20 cellular contexts compared by ENCODE assay signal in genomic region chr4:157023941-157024340, GRCh38. TPM values are rescaled to one million over a fixed set of nuclear protein-coding genes. Genes with fewer than 3 reads are reported as not detected.
"Had no signal": no experiment of that assay in that cellular context is flagged by ENCODE, and none has a peak within 500 bp of the region (broad histone marks: within the 10 kb centered on the region; RNA-seq: fewer than 3 reads in every experiment).

No MANE protein-coding gene starts in this region.

- DNase-seq: effector memory CD8-positive, alpha-beta T cell; esophagus squamous epithelium; foreskin keratinocyte; immature natural killer cell; left ventricle myocardium inferior; mesendoderm; naive thymus-derived CD8-positive, alpha-beta T cell; psoas muscle; retina; right lobe of liver; spleen; stimulated activated CD4-positive, alpha-beta T cell treated with anti-CD3 and anti-CD28 coated beads, Interleukin-15, amount 100 ng/mL, for 24 hours; stimulated activated CD4-positive, alpha-beta T cell treated with anti-CD3 and anti-CD28 coated beads, Interleukin-1b, Interleukin-23, amount 100 ng/mL, for 48 hours; stimulated activated naive CD4-positive, alpha-beta T cell; stomach; substantia nigra; transverse colon had no signal

- H3K9me3 ChIP-seq: esophagus squamous epithelium, left ventricle myocardium inferior, neutrophil, psoas muscle, right lobe of liver, spleen, stomach, thoracic aorta, transverse colon had no signal

- H3K36me3 ChIP-seq: esophagus squamous epithelium, left ventricle myocardium inferior, neutrophil, right lobe of liver, spleen, stomach, thoracic aorta, transverse colon had no signal

- H3K4me3 Mint-ChIP-seq: effector memory CD8-positive, alpha-beta T cell; immature natural killer cell; naive thymus-derived CD8-positive, alpha-beta T cell had no signal

- H3K4me3 ChIP-seq: esophagus squamous epithelium, left ventricle myocardium inferior, lung, psoas muscle, right lobe of liver, spleen, stomach, thoracic aorta, transverse colon had no signal

- H3K27me3 Mint-ChIP-seq: effector memory CD8-positive, alpha-beta T cell; naive thymus-derived CD8-positive, alpha-beta T cell had no signal

- H3K4me1 ChIP-seq: esophagus squamous epithelium, foreskin keratinocyte, left ventricle myocardium inferior, psoas muscle, spleen, stomach, transverse colon had no signal

- H3K27ac Mint-ChIP-seq: effector memory CD8-positive, alpha-beta T cell; immature natural killer cell; naive thymus-derived CD8-positive, alpha-beta T cell had no signal

- H3K36me3 Mint-ChIP-seq: naive thymus-derived CD8-positive, alpha-beta T cell had no signal

- H3K4me1 Mint-ChIP-seq: immature natural killer cell; naive thymus-derived CD8-positive, alpha-beta T cell had no signal

- H3K27ac ChIP-seq: esophagus squamous epithelium, foreskin keratinocyte, left ventricle myocardium inferior, neutrophil, psoas muscle, right lobe of liver, spleen, stomach, thoracic aorta, transverse colon had no signal

- ATAC-seq: effector memory CD8-positive, alpha-beta T cell; foreskin keratinocyte; naive thymus-derived CD8-positive, alpha-beta T cell; right lobe of liver had no signal

- H3K27me3 ChIP-seq: esophagus squamous epithelium, foreskin keratinocyte, neutrophil, right lobe of liver, spleen, stomach, transverse colon had no signal

RNA-seq across cellular contexts. Expression of gene GLRB, which starts 52.0 kb away (rescaled TPM):
- total RNA-seq: naive thymus-derived CD8-positive, alpha-beta T cell; spleen had no signal
- polyA plus RNA-seq: immature natural killer cell; naive thymus-derived CD8-positive, alpha-beta T cell had no signal

RNA-seq across cellular contexts. Expression of gene PDGFC, which starts 52.3 kb away (rescaled TPM):
- total RNA-seq: naive thymus-derived CD8-positive, alpha-beta T cell had no signal
- polyA plus RNA-seq: naive thymus-derived CD8-positive, alpha-beta T cell had no signal
